ENCODE assay signal across 8 cellular contexts in the genomic region with DNA sequence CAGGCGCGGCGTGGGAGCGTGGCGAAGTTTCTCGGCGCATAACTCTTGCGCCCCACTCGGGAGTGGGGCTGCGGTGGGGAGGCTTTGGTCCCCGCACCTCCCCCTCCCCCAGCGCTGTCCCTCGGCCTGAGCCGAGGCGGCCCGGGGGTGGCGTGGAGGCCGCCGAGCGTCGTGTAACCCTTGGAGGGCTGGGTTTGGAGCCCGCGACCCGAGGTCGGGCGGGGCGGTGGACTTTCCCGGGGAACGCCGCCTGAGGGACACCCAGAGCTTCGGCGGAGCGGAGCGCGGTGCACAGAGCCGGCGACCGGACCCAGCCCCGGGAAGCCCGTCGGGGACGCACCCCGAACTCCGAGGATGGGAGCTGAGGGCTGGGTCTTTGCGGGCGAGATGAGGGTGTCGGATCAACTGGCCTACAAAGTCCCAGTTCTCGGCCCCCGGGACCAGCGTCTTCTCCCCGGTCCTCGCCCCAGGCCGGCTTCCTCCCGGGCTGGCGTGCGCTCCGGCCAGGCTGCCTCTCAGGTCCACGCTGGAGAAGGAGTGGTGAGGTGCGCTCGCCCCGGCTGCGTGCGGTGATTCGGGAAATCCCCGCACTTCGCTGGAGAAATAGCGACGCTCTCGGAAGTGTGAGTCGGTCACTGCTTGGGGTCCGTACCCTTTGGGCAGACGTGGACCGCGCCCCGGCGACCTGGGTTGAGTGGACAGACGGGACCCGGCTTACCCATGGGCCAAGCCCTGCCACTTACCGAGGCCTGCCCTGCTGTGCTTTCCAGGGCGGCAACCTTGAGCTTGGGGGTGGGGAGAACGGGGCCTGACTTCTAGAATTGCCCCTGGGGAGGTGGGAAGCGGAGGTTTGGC.
DNase-seq lines count a peak whose midpoint lies in the region; ATAC-seq, FAIRE-seq and TF ChIP-seq lines count a peak whose summit lies in the region.

No MANE protein-coding gene starts in this region.

- H3K27ac Mint-ChIP-seq in activated naive CD4-positive, alpha-beta T cell treated with anti-CD3 and anti-CD28 coated beads, Interleukin-2, amount 50 U/mL, for 24 hours: no peak overlapping the region

- no peaks in the 10 kb centered on the region for H3K36me3 ChIP-seq in aorta (ENCODE audit: control insufficient read depth in 1 of 2, insufficient read depth in 2 of 2, low read length in 1 of 2)

- no peak for TF ChIP-seq POLR2A in GM12891 (IDR thresholded peaks at IDR 0.05; ENCODE audit: low read depth, low read length)

- H3K27me3 ChIP-seq in mononuclear cell (ENCODE audit: insufficient read depth, low read length) (no peaks in the 10 kb centered on the region), aorta (ENCODE audit: control insufficient read depth in 1 of 2, insufficient read depth in 2 of 2, low read length in 1 of 2) (no peaks in the 10 kb centered on the region)

- no peaks in the 10 kb centered on the region for H3K27me3 Mint-ChIP-seq in activated naive CD4-positive, alpha-beta T cell treated with anti-CD3 and anti-CD28 coated beads, Interleukin-2, amount 50 U/mL, for 24 hours

- no peak for DNase-seq in activated naive CD4-positive, alpha-beta T cell treated with anti-CD3 and anti-CD28 coated beads, Interleukin-2, amount 50 U/mL, for 16 hours
- peak; percentile 60 for DNase-seq in dermis blood vessel endothelial cell
- peak; percentile 62 to 82 for DNase-seq in aorta
- no peak for DNase-seq in NOMO-1 treated with dmso at 0.1 percent for 144 hours (lab: John Stamatoyannopoulos, UW; ENCODE audit: unreplicated experiment)
- no peak for DNase-seq in GM12891 (ENCODE audit: insufficient read length, low spot score)

- H3K4me3 Mint-ChIP-seq in activated naive CD4-positive, alpha-beta T cell treated with anti-CD3 and anti-CD28 coated beads, Interleukin-2, amount 50 U/mL, for 24 hours: peak overlapping the region; percentile 75

- H3K4me1 Mint-ChIP-seq in activated naive CD4-positive, alpha-beta T cell treated with anti-CD3 and anti-CD28 coated beads, Interleukin-2, amount 50 U/mL, for 24 hours: peaks cover 18% of the 10 kb centered on the region

- H3K9me3 ChIP-seq in mononuclear cell (ENCODE audit: low read depth, low read length) (no peaks in the 10 kb centered on the region), aorta (ENCODE audit: control insufficient read depth, low read length) (no peaks in the 10 kb centered on the region)

- no peak for FAIRE-seq in GM12891 (lab: Jason Lieb, UNC)

- WGBS in aorta, 2 donors: 1 to 5% methylated on average over 58 to 82 of the region's 82 CpGs

- H3K4me3 ChIP-seq in mononuclear cell (ENCODE audit: low read length) (peak overlapping the region; percentile 43), aorta (ENCODE audit: low read length in 2 of 2) (peak overlapping the region; percentile 74 to 97)

- no peaks in the 10 kb centered on the region for H3K9me3 Mint-ChIP-seq in activated naive CD4-positive, alpha-beta T cell treated with anti-CD3 and anti-CD28 coated beads, Interleukin-2, amount 50 U/mL, for 24 hours

- H3K36me3 Mint-ChIP-seq in activated naive CD4-positive, alpha-beta T cell treated with anti-CD3 and anti-CD28 coated beads, Interleukin-2, amount 50 U/mL, for 24 hours: no peaks in the 10 kb centered on the region

- peaks cover 47% of the 10 kb centered on the region for H3K4me1 ChIP-seq in mononuclear cell (ENCODE audit: insufficient read depth, low read length)
- H3K4me1 ChIP-seq in aorta (ENCODE audit: control insufficient read depth in 1 of 2, insufficient read depth in 2 of 2, low read length in 2 of 2): peaks cover 3% of the 10 kb centered on the region in 2 donors

- peak; percentile 30 for ATAC-seq in aorta (ENCODE audit: low FRiP score)
- no peak for ATAC-seq in GM18907 (IDR thresholded peaks at IDR 0.05; ENCODE audit: unreplicated experiment)

- intact Hi-C loops in aorta (cut with DNase I): loop anchor here (2.0 to 10.0 kb wide), 3 partner anchors 37 to 345 kb away; a partner anchor contains a TSS

- peak overlapping the region; percentile 79 to 96 for H3K27ac ChIP-seq in aorta (ENCODE audit: low read depth in 1 of 2, low read length in 2 of 2)

TF ChIP-seq in GM12891, 5 proteins besides CTCF, POLR2A, EP300 and RAD21:
- TF ChIP-seq POU2F2 (IDR thresholded peaks at IDR 0.05; ENCODE audit: low read depth, low read length) (no peak), POLR2AphosphoS5 (IDR thresholded peaks at IDR 0.05; ENCODE audit: low read depth, low read length) (no peak), PAX5 (IDR thresholded peaks at IDR 0.05; ENCODE audit: insufficient read depth, low read length, severe bottlenecking) (no peak), SPI1 (IDR thresholded peaks at IDR 0.05; ENCODE audit: low read depth, low read length) (no peak), TAF1 (IDR thresholded peaks at IDR 0.05; ENCODE audit: low read depth, low read length) (no peak)
TF ChIP-seq in GM12891: peak in this region for 0.

Comparison
In these comparisons a context has a peak if more than half of its experiments do, and no peak if none do; other contexts are left out.
1. DNase-seq: peak in dermis blood vessel endothelial cell (single experiment) and aorta (2 of 2); none in activated naive CD4-positive, alpha-beta T cell treated with anti-CD3 and anti-CD28 coated beads, Interleukin-2, amount 50 U/mL, for 16 hours (single experiment), NOMO-1 treated with dmso at 0.1 percent for 144 hours (single experiment) and GM12891 (single experiment).